28 cellular contexts compared by ENCODE assay signal in genomic region chr10:52632591-52632990, GRCh38.
DNase-seq lines count a peak whose midpoint lies in the region; ATAC-seq, FAIRE-seq and TF ChIP-seq lines count a peak whose summit lies in the region.
"Had no signal": no experiment of that assay in that cellular context is flagged by ENCODE, and none has a peak within 500 bp of the region (broad histone marks: within the 10 kb centered on the region; RNA-seq: fewer than 3 reads in every experiment).

No MANE protein-coding gene starts in this region.

- H2BK5ac ChIP-seq in H1 (ENCODE audit: low read depth, low read length) = no peak overlapping the region

- H3K27ac ChIP-seq in H1 (ENCODE audit: low read depth, low read length) = no peak overlapping the region
- H3K27ac ChIP-seq: lower lobe of right lung, right lobe of liver, suprapubic skin had no signal

- ATAC-seq in stimulated activated naive CD8-positive, alpha-beta T cell treated with anti-CD3 and anti-CD28 coated beads, Interleukin-15, amount 100 ng/mL, for 72 hours = no peak
- ATAC-seq in HG03354 (IDR thresholded peaks at IDR 0.05; ENCODE audit: poor library complexity, severe bottlenecking, unreplicated experiment) = no peak
- ATAC-seq in HG03095 (IDR thresholded peaks at IDR 0.05; ENCODE audit: unreplicated experiment) = no peak
- no peak for ATAC-seq in HG03520 (IDR thresholded peaks at IDR 0.05; ENCODE audit: unreplicated experiment)
- ATAC-seq: activated T-cell treated with anti-CD3 and anti-CD28 coated beads, Interleukin-2, amount 50 U/mL, for 4 hours; GM12878; lower lobe of right lung; right lobe of liver; stimulated activated effector memory CD8-positive, alpha-beta T cell treated with anti-CD3 and anti-CD28 coated beads, Interleukin-12 subunit alpha, Interleukin-12 subunit beta, amount 100 ng/mL, for 72 hours had no signal

- H3K36me3 Mint-ChIP-seq in nephron (ENCODE audit: low read depth) = no peaks in the 10 kb centered on the region
- H3K36me3 Mint-ChIP-seq: CD14-positive monocyte; stimulated activated effector memory CD8-positive, alpha-beta T cell treated with anti-CD3 and anti-CD28 coated beads, Interleukin-12 subunit alpha, Interleukin-12 subunit beta, amount 100 ng/mL, for 72 hours had no signal

- H3K4me1 Mint-ChIP-seq in nephron = peaks cover 6% of the 10 kb centered on the region
- H3K4me1 Mint-ChIP-seq in stimulated activated naive CD8-positive, alpha-beta T cell treated with anti-CD3 and anti-CD28 coated beads, Interleukin-15, amount 100 ng/mL, for 72 hours = no peaks in the 10 kb centered on the region
- H3K4me1 Mint-ChIP-seq: activated CD4-positive, alpha-beta T cell treated with anti-CD3 and anti-CD28 coated beads, Interleukin-2, amount 10 ng/mL, durations not matched to agents 7 days and 5 days; CD14-positive monocyte; stimulated activated effector memory CD8-positive, alpha-beta T cell treated with anti-CD3 and anti-CD28 coated beads, Interleukin-12 subunit alpha, Interleukin-12 subunit beta, amount 100 ng/mL, for 72 hours had no signal

- peak overlapping the region; percentile 77; the same call in 1 of the 2 replicates for H2AFZ ChIP-seq in H1 (ENCODE audit: low read length)

- H3K56ac ChIP-seq in H1 (replicated peaks; ENCODE audit: insufficient read length, low read depth, low read length) = no peak overlapping the region

- TF ChIP-seq EP300 in H1 (IDR thresholded peaks at IDR 0.05; ENCODE audit: borderline replicate concordance in 1 of 2, low read depth in 2 of 2, low read length in 2 of 2) = no peak

- no peak overlapping the region for H4K91ac ChIP-seq in H1 (replicated peaks; ENCODE audit: insufficient read length, low read length)

- 60% methylated on average over 3 of the region's 3 CpGs; no CpG with 5 or more reads in 1 of the 2 experiments for WGBS in H1 (ENCODE audit: extremely low coverage in 1 of 2, insufficient coverage in 1 of 2, insufficient read length in 1 of 2, insufficient replicate concordance in 2 of 2, low coverage in 1 of 2, low lambda C conversion rate in 2 of 2, missing lambda C conversion rate in 1 of 2), 2 experiments

- H3K27me3 ChIP-seq in NT2/D1 (ENCODE audit: insufficient read depth, insufficient read length) (no peaks in the 10 kb centered on the region), H1 (replicated peaks in 1 of 4; ENCODE audit: control insufficient read depth in 3 of 4, extremely low read depth in 1 of 4, insufficient read depth in 3 of 4, low read length in 3 of 4) (no peaks in the 10 kb centered on the region)
- H3K27me3 ChIP-seq: right lobe of liver, suprapubic skin had no signal

- H4K8ac ChIP-seq in H1 (ENCODE audit: extremely low read depth, insufficient read depth, low read length) = no peak overlapping the region

- H3K9me3 ChIP-seq in NT2/D1 (ENCODE audit: insufficient read depth, low read length) (0 out of 2 replicates have a peak, but pooled peaks cover 4% of the 10 kb centered on the region), H1 (ENCODE audit: insufficient read depth in 2 of 2, low read depth in 1 of 2, low read length in 1 of 2) (no peaks in the 10 kb centered on the region)
- H3K9me3 ChIP-seq: right lobe of liver, suprapubic skin had no signal

- no peak overlapping the region for H2BK120ac ChIP-seq in H1 (replicated peaks; ENCODE audit: low read depth, low read length)

- no peak overlapping the region for H2AK5ac ChIP-seq in H1 (ENCODE audit: low read depth, low read length)

- peak overlapping the region in 2 of 3 experiments; percentile 32 to 73 for H3K27ac Mint-ChIP-seq in nephron
- no peak overlapping the region for H3K27ac Mint-ChIP-seq in stimulated activated naive CD8-positive, alpha-beta T cell treated with anti-CD3 and anti-CD28 coated beads, Interleukin-15, amount 100 ng/mL, for 72 hours
- H3K27ac Mint-ChIP-seq: activated CD4-positive, alpha-beta T cell treated with anti-CD3 and anti-CD28 coated beads, Interleukin-2, amount 10 ng/mL, durations not matched to agents 7 days and 5 days; CD14-positive monocyte; stimulated activated effector memory CD8-positive, alpha-beta T cell treated with anti-CD3 and anti-CD28 coated beads, Interleukin-12 subunit alpha, Interleukin-12 subunit beta, amount 100 ng/mL, for 72 hours had no signal

- in situ Hi-C loops in G401 (cut with HindIII; ENCODE audit: low sequenced_read_pairs) = no loop called here

- no peak for TF ChIP-seq RAD21 in H1 (IDR thresholded peaks at IDR 0.05 in 1 of 2, conservative IDR thresholded peaks at IDR 0.05 in 1 of 2; ENCODE audit: low read depth in 2 of 2, low read length in 2 of 2)

- no peak for TF ChIP-seq POLR2A in H1 (IDR thresholded peaks at IDR 0.05; ENCODE audit: control extremely low read depth in 1 of 2, low read depth in 2 of 2, low read length in 2 of 2)

- no peaks in the 10 kb centered on the region for H4K20me1 ChIP-seq in H1 (replicated peaks in 1 of 2; ENCODE audit: control insufficient read depth in 1 of 2, insufficient read depth in 2 of 2, low read length in 2 of 2)

- no peak overlapping the region for H3K4me3 Mint-ChIP-seq in nephron
- no peak overlapping the region for H3K4me3 Mint-ChIP-seq in stimulated activated naive CD8-positive, alpha-beta T cell treated with anti-CD3 and anti-CD28 coated beads, Interleukin-15, amount 100 ng/mL, for 72 hours
- H3K4me3 Mint-ChIP-seq: activated CD4-positive, alpha-beta T cell treated with anti-CD3 and anti-CD28 coated beads, Interleukin-2, amount 10 ng/mL, durations not matched to agents 7 days and 5 days; activated T-cell treated with anti-CD3 and anti-CD28 coated beads, Interleukin-2, amount 50 U/mL, for 4 hours; CD14-positive monocyte; neural crest cell; stimulated activated effector memory CD8-positive, alpha-beta T cell treated with anti-CD3 and anti-CD28 coated beads, Interleukin-12 subunit alpha, Interleukin-12 subunit beta, amount 100 ng/mL, for 72 hours had no signal

- H3K4me1 ChIP-seq in NT2/D1 (ENCODE audit: insufficient read depth, insufficient read length) (no peaks in the 10 kb centered on the region), H1 (replicated peaks in 1 of 4; ENCODE audit: control insufficient read depth in 3 of 4, insufficient read depth in 4 of 4, low read length in 3 of 4) (peaks cover 0 to 4% (median 0%) of the 10 kb centered on the region in 4 experiments; a peak in 1 of 7 replicates)
- H3K4me1 ChIP-seq: lower lobe of right lung, right lobe of liver, suprapubic skin had no signal

- H2BK20ac ChIP-seq in H1 (ENCODE audit: low read length) = no peak overlapping the region

- H3K23me2 ChIP-seq in H1 (ENCODE audit: low read depth, low read length) = no peaks in the 10 kb centered on the region

- H3K9me3 Mint-ChIP-seq in nephron = no peaks in the 10 kb centered on the region
- H3K9me3 Mint-ChIP-seq in stimulated activated naive CD8-positive, alpha-beta T cell treated with anti-CD3 and anti-CD28 coated beads, Interleukin-15, amount 100 ng/mL, for 72 hours = peaks cover 0 to 3% of the 10 kb centered on the region in 2 donors
- H3K9me3 Mint-ChIP-seq: activated CD4-positive, alpha-beta T cell treated with anti-CD3 and anti-CD28 coated beads, Interleukin-2, amount 10 ng/mL, durations not matched to agents 7 days and 5 days; CD14-positive monocyte; neural crest cell had no signal

- H3K79me2 ChIP-seq in H1 (ENCODE audit: control insufficient read depth in 1 of 2, insufficient read depth in 2 of 2, low read length in 2 of 2) = no peaks in the 10 kb centered on the region

- no peak overlapping the region for H4K5ac ChIP-seq in H1 (ENCODE audit: insufficient read length, low read depth, low read length)

- CTCF ChIA-PET in H1 (lab: Charles Lee; ENCODE audit: partially characterized antibody) = interaction anchor here (1.0 to 1.1 kb wide), 2 partner anchors 147 to 148 kb away, joined by 3 to 4 read pairs; no protein-coding TSS in a partner anchor

- H3K23ac ChIP-seq in H1 (ENCODE audit: insufficient read length) = no peak overlapping the region

- H3K14ac ChIP-seq in H1 (ENCODE audit: insufficient read length) = no peak overlapping the region

- H3K4ac ChIP-seq in H1 (replicated peaks; ENCODE audit: insufficient read length, low read depth, low read length) = no peak overlapping the region

- no peaks in the 10 kb centered on the region for H3K36me3 ChIP-seq in NT2/D1 (ENCODE audit: insufficient read depth, insufficient read length, low read length)
- H3K36me3 ChIP-seq in H1 (ENCODE audit: control insufficient read depth in 2 of 4, insufficient read depth in 4 of 4, low read length in 3 of 4) = no peaks in the 10 kb centered on the region
- H3K36me3 ChIP-seq: lower lobe of right lung, right lobe of liver, suprapubic skin had no signal

- H3K18ac ChIP-seq in H1 (ENCODE audit: extremely low read depth, low read length) = no peak overlapping the region

- DNase-seq in G401 (ENCODE audit: low spot score) = peak; percentile 78
- peak; percentile 2 for DNase-seq in NT2/D1 (ENCODE audit: low read depth, low spot score)
- no peak for DNase-seq in H1 (ENCODE audit: low read depth in 1 of 2, low spot score in 2 of 2)
- DNase-seq in stimulated activated naive CD8-positive, alpha-beta T cell treated with anti-CD3 and anti-CD28 coated beads, Interleukin-15, amount 100 ng/mL, for 72 hours = no peak
- DNase-seq: activated CD4-positive, alpha-beta T cell treated with anti-CD3 and anti-CD28 coated beads, Interleukin-2, amount 10 ng/mL, durations not matched to agents 7 days and 5 days; activated gamma-delta T cell treated with Interleukin-2 at 50 U/mL for 16 hours; activated T-cell treated with anti-CD3 and anti-CD28 coated beads, Interleukin-2, amount 50 U/mL, for 4 hours; glutamatergic neuron; H7; kidney glomerular epithelial cell; lower lobe of right lung; NCI-H1105; NCI-H187 treated with DMSO at 0.1 percent for 48 hours; NCI-H345; NCI-H774; right lobe of liver; stimulated activated CD4-positive, alpha-beta T cell treated with anti-CD3 and anti-CD28 coated beads, Interleukin-12 subunit alpha, Interleukin-12 subunit beta, amount 100 ng/mL, for 4 hours; stimulated activated CD4-positive, alpha-beta T cell treated with anti-CD3 and anti-CD28 coated beads, Interleukin-4, amount 100 ng/mL, for 24 hours; T1000 had no signal

- H3K4me3 ChIP-seq in NT2/D1 (ENCODE audit: insufficient read length, low read depth) = no peak overlapping the region
- no peak overlapping the region for H3K4me3 ChIP-seq in H1 (ENCODE audit: extremely low read depth in 1 of 4, insufficient read depth in 2 of 4, low read depth in 3 of 4, low read length in 4 of 4)
- H3K4me3 ChIP-seq: GM12878, lower lobe of right lung, right lobe of liver, suprapubic skin had no signal

- POLR2A ChIA-PET in H1 (lab: Charles Lee; ENCODE audit: partially characterized antibody) = no interaction called here

- no peak overlapping the region for H2BK12ac ChIP-seq in H1 (ENCODE audit: low read depth, low read length)

- H2BK15ac ChIP-seq in H1 (ENCODE audit: low read length) = no peak overlapping the region

- no peaks in the 10 kb centered on the region for H3K79me1 ChIP-seq in H1 (ENCODE audit: low read depth, low read length)

- FAIRE-seq in H1 (lab: Jason Lieb, UNC) = peak; percentile 24
- FAIRE-seq: GM12878 had no signal

- H3K9ac ChIP-seq in NT2/D1 (ENCODE audit: insufficient read length, low read depth) (no peak overlapping the region), H1 (replicated peaks in 1 of 4; ENCODE audit: extremely low read depth in 1 of 4, low read depth in 3 of 4, low read length in 3 of 4) (no peak overlapping the region)

- no peak overlapping the region; a peak in 1 of 4 replicates for H3K4me2 ChIP-seq in H1 (ENCODE audit: insufficient read depth in 1 of 2, low read depth in 2 of 2, low read length in 2 of 2)

- TF ChIP-seq CTCF in H1 (IDR thresholded peaks at IDR 0.05; ENCODE audit: control extremely low read depth in 1 of 3, insufficient read depth in 1 of 3, low read depth in 1 of 3, low read length in 3 of 3) = no peak
- TF ChIP-seq CTCF in nephron (IDR thresholded peaks at IDR 0.05; ENCODE audit: unreplicated experiment in 3 of 3) = no peak

- H3K27me3 Mint-ChIP-seq in nephron (ENCODE audit: low read depth) = peaks cover 4% of the 10 kb centered on the region
- no peaks in the 10 kb centered on the region for H3K27me3 Mint-ChIP-seq in stimulated activated naive CD8-positive, alpha-beta T cell treated with anti-CD3 and anti-CD28 coated beads, Interleukin-15, amount 100 ng/mL, for 72 hours
- H3K27me3 Mint-ChIP-seq: activated CD4-positive, alpha-beta T cell treated with anti-CD3 and anti-CD28 coated beads, Interleukin-2, amount 10 ng/mL, durations not matched to agents 7 days and 5 days had no signal

Comparison
In these comparisons a context has a peak if more than half of its experiments do, and no peak if none do; other contexts are left out.
1. DNase-seq: peak in G401 (single experiment) and NT2/D1 (single experiment); none in H1 (0 of 2) and stimulated activated naive CD8-positive, alpha-beta T cell treated with anti-CD3 and anti-CD28 coated beads, Interleukin-15, amount 100 ng/mL, for 72 hours (0 of 2).
2. H3K27ac Mint-ChIP-seq: peak in nephron (2 of 3); none in stimulated activated naive CD8-positive, alpha-beta T cell treated with anti-CD3 and anti-CD28 coated beads, Interleukin-15, amount 100 ng/mL, for 72 hours (0 of 2).